ENCODE assay signal across 13 cellular contexts in genomic region chr16:70680495-70681381, GRCh38. TPM values are rescaled to one million over a fixed set of nuclear protein-coding genes. Genes with fewer than 3 reads are reported as not detected.
A peak's percentile ranks its signal among the peaks of the same experiment; 100 is the strongest.
DNase-seq lines count a peak whose midpoint lies in the region; ATAC-seq and TF ChIP-seq lines count a peak whose summit lies in the region.
"Had no signal": no experiment of that assay in that cellular context is flagged by ENCODE, and none has a peak within 500 bp of the region (broad histone marks: within the 10 kb centered on the region; RNA-seq: fewer than 3 reads in every experiment).

No MANE protein-coding gene starts in this region.

- TF ChIP-seq CTCF in Panc1 (IDR thresholded peaks at IDR 0.05) = no peak
- no peak for TF ChIP-seq CTCF in mesothelial cell of epicardium (IDR thresholded peaks at IDR 0.05; ENCODE audit: unreplicated experiment)
- no peak for TF ChIP-seq CTCF in thoracic aorta (IDR thresholded peaks at IDR 0.05)

- no peak overlapping the region for H3K4me3 Mint-ChIP-seq in mesothelial cell of epicardium
- H3K4me3 Mint-ChIP-seq in activated T-helper 17 cell treated with anti-CD3 and anti-CD28 coated beads, Interleukin-2, amount 50 U/mL, for 72 hours = no peak overlapping the region
- H3K4me3 Mint-ChIP-seq: IgD-negative memory B cell; T-helper 2 cell treated with Interferon-gamma antibody and Interleukin-4, amounts not matched to agents 5 μg/mL and 100 μg/mL, for 36 hours had no signal

- intact Hi-C loops in Panc1 (cut with micrococcal nuclease; ENCODE audit: unreplicated experiment) = loop anchor here (5.0 kb wide), 1 partner anchor 92 kb away; no protein-coding TSS in a partner anchor

- CTCF ChIA-PET in Panc1 (lab: Charles Lee) = interaction anchor here (1.3 kb wide), 1 partner anchor 90 kb away, joined by 4 read pairs; no protein-coding TSS in a partner anchor

- peak overlapping the region; percentile 34; the same call in 1 of the 2 replicates for H3K27ac ChIP-seq in Panc1 (ENCODE audit: low read length)
- H3K27ac ChIP-seq in thoracic aorta = peak overlapping the region; percentile 73 to 80

- H3K9me3 ChIP-seq in Panc1 (ENCODE audit: control insufficient read depth, insufficient read depth, low read depth, low read length) (no peaks in the 10 kb centered on the region), endocrine pancreas (ENCODE audit: control insufficient read depth, low read length) (no peaks in the 10 kb centered on the region), thoracic aorta (no peaks in the 10 kb centered on the region)

- H3K4me1 ChIP-seq in Panc1 (ENCODE audit: control insufficient read depth, insufficient read depth, low read length) = peaks cover 25% of the 10 kb centered on the region
- H3K4me1 ChIP-seq in endocrine pancreas (ENCODE audit: control insufficient read depth, insufficient read depth, low read length) = no peaks in the 10 kb centered on the region
- H3K4me1 ChIP-seq in thoracic aorta (ENCODE audit: control insufficient read depth in 1 of 2, low read depth in 2 of 2) = peaks cover 29 to 48% of the 10 kb centered on the region in 2 donors

- peaks cover 24% of the 10 kb centered on the region for H3K4me1 Mint-ChIP-seq in mesothelial cell of epicardium
- H3K4me1 Mint-ChIP-seq in activated T-helper 17 cell treated with anti-CD3 and anti-CD28 coated beads, Interleukin-2, amount 50 U/mL, for 72 hours = no peaks in the 10 kb centered on the region

- H3K27me3 ChIP-seq in Panc1 (ENCODE audit: control insufficient read depth, insufficient read depth, low read length) (no peaks in the 10 kb centered on the region), endocrine pancreas (ENCODE audit: control insufficient read depth, insufficient read depth, low read length) (no peaks in the 10 kb centered on the region), thoracic aorta (replicated peaks; ENCODE audit: insufficient read depth) (no peaks in the 10 kb centered on the region)

- ATAC-seq in Panc1 (no peak), thoracic aorta (ENCODE audit: insufficient number of reproducible peaks, low FRiP score, low read depth) (no peak), GM21723 (IDR thresholded peaks at IDR 0.05; ENCODE audit: unreplicated experiment) (no peak), HG02588 (IDR thresholded peaks at IDR 0.05; ENCODE audit: unreplicated experiment) (no peak)
- ATAC-seq in activated T-helper 17 cell treated with anti-CD3 and anti-CD28 coated beads, Interleukin-2, amount 50 U/mL, for 72 hours (replicated peaks) = no peak

- H3K4me3 ChIP-seq in Panc1 (ENCODE audit: low read depth in 2 of 2, low read length in 2 of 2) (no peak overlapping the region), endocrine pancreas (ENCODE audit: control insufficient read depth, insufficient read depth, low read length) (no peak overlapping the region), thoracic aorta (peak overlapping the region; percentile 22)

- BruUV-seq in Panc1 (replicated peaks; lab: Mats Ljungman, UMichigan) = no TSS peak

- DNase-seq in Panc1 (ENCODE audit: low read depth, low spot score) (no peak), mesothelial cell of epicardium (ENCODE audit: low spot score in 2 of 2, unreplicated experiment in 2 of 2) (no peak), thoracic aorta (ENCODE audit: low spot score) (no peak), RPMI8226 (no peak)
- DNase-seq: activated CD8-positive, alpha-beta memory T cell treated with anti-CD3 and anti-CD28 coated beads for 24 hours; activated naive CD4-positive, alpha-beta T cell treated with anti-CD3 and anti-CD28 coated beads, Interleukin-2, amount 50 U/mL, for 16 hours; NCI-H1930 had no signal

- peaks cover 4% of the 10 kb centered on the region; the same call in 1 of the 2 replicates for H3K36me3 ChIP-seq in Panc1 (ENCODE audit: control insufficient read depth, insufficient read depth, low read length)
- H3K36me3 ChIP-seq in endocrine pancreas (ENCODE audit: control insufficient read depth, insufficient read depth, low read length) = peaks cover 5% of the 10 kb centered on the region
- peaks cover 36% of the 10 kb centered on the region for H3K36me3 ChIP-seq in thoracic aorta

- no peaks in the 10 kb centered on the region for H3K9me3 Mint-ChIP-seq in mesothelial cell of epicardium
- no peaks in the 10 kb centered on the region for H3K9me3 Mint-ChIP-seq in activated T-helper 17 cell treated with anti-CD3 and anti-CD28 coated beads, Interleukin-2, amount 50 U/mL, for 72 hours
- H3K9me3 Mint-ChIP-seq: IgD-negative memory B cell; T-helper 2 cell treated with Interferon-gamma antibody and Interleukin-4, amounts not matched to agents 5 μg/mL and 100 μg/mL, for 36 hours had no signal

- POLR2A ChIA-PET in Panc1 (lab: Charles Lee) = no interaction called here

- peaks cover 15% of the 10 kb centered on the region for H3K36me3 Mint-ChIP-seq in mesothelial cell of epicardium
- no peaks in the 10 kb centered on the region for H3K36me3 Mint-ChIP-seq in activated T-helper 17 cell treated with anti-CD3 and anti-CD28 coated beads, Interleukin-2, amount 50 U/mL, for 72 hours (ENCODE audit: low read depth)

- in situ Hi-C loops in Panc1 (cut with HindIII; ENCODE audit: low pct_unique_long_range_greater_than_20kb, low sequenced_read_pairs) = no loop called here

- peak overlapping the region; percentile 39 for H3K27ac Mint-ChIP-seq in mesothelial cell of epicardium
- no peak overlapping the region for H3K27ac Mint-ChIP-seq in activated T-helper 17 cell treated with anti-CD3 and anti-CD28 coated beads, Interleukin-2, amount 50 U/mL, for 72 hours
- H3K27ac Mint-ChIP-seq: IgD-negative memory B cell; T-helper 2 cell treated with Interferon-gamma antibody and Interleukin-4, amounts not matched to agents 5 μg/mL and 100 μg/mL, for 36 hours had no signal

- no peaks in the 10 kb centered on the region for H3K27me3 Mint-ChIP-seq in mesothelial cell of epicardium (ENCODE audit: low read depth)
- no peaks in the 10 kb centered on the region for H3K27me3 Mint-ChIP-seq in activated T-helper 17 cell treated with anti-CD3 and anti-CD28 coated beads, Interleukin-2, amount 50 U/mL, for 72 hours

- H3K9ac ChIP-seq in endocrine pancreas (ENCODE audit: control insufficient read depth, insufficient read depth, low read length) = peak overlapping the region; percentile 45

RNA-seq across cellular contexts. Expression of gene MTSS2, which starts 5.1 kb away (rescaled TPM):
- total RNA-seq in Panc1 (2021; ENCODE audit: unreplicated experiment) (55.7 TPM), mesothelial cell of epicardium (100 to 104 TPM (median 102 TPM) in 3 replicates), thoracic aorta (10 to 100 TPM; 57.3 to 58.5 TPM)
- polyA plus RNA-seq in Panc1 (2012; ENCODE audit: insufficient read length) = 61.5 TPM
- total RNA-seq in activated T-helper 17 cell treated with anti-CD3 and anti-CD28 coated beads, Interleukin-2, amount 50 U/mL, for 72 hours = under 1 TPM; 0.11 to 0.67 TPM

RNA-seq across cellular contexts. Expression of gene IL34, which starts 34.4 kb away (rescaled TPM):
- total RNA-seq in Panc1 (2021; ENCODE audit: unreplicated experiment) (5.8 TPM), mesothelial cell of epicardium (1.3 to 2.1 TPM (median 1.4 TPM) in 3 replicates), thoracic aorta (10 to 100 TPM; 11.9 to 55.6 TPM)
- polyA plus RNA-seq in Panc1 (2012; ENCODE audit: insufficient read length) = 7.1 TPM
- not detected for total RNA-seq in activated T-helper 17 cell treated with anti-CD3 and anti-CD28 coated beads, Interleukin-2, amount 50 U/mL, for 72 hours
- polyA plus RNA-seq: IgD-negative memory B cell had no signal

Comparison
In these comparisons a context has a peak if more than half of its experiments do, and no peak if none do; other contexts are left out.
1. RNA of gene MTSS2, which starts 5.1 kb away (total RNA-seq): 100 to 104 TPM in mesothelial cell of epicardium, 57.3 to 58.5 TPM in thoracic aorta and 55.7 TPM in Panc1 (single experiment); 0.11 to 0.67 TPM in activated T-helper 17 cell treated with anti-CD3 and anti-CD28 coated beads, Interleukin-2, amount 50 U/mL, for 72 hours; every median in the first group is over 10 times any median in the second.